In the genomic region with DNA sequence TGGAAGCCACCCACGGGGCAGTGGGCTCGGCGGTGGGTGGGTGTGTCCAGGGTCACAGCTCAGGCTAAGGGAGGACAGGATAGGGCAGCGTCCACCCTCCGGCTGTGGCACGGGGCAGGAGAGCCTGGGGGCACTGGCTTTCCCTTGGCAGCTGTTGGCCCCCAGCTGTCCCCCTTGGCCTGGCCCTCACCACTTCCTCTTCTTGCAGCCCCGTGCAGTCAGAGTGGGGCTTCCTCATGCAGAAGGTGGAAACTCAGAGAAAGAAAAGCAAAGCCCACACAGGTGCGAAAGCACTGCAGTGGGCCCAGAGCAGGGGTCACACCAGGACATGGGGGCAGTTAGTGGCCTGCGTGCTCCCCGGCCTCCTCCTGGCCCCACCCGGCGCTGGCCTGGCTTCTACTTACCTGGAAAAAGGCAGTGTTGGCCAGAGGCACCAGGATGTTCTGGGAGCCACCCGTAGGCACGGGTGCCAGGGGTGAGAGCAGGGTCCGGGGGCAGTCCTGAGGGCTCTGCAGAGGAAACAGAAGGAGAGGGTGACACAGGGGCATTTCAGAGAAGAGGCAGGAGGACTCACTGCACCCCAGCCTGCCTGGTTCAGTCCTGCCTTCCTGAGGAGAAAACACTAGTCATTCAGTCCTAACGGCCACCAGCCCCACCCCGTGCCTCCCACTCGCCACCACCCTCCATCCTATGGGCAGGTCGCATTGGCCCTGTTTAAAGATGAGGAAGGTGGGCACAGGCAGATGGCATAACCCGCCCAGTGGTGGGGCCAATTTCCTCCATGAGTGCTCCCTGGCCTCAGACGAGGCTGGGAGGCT, we compare ENCODE assay signal across 1 cellular context.
TF ChIP-seq lines count a peak whose summit lies in the region.

No MANE protein-coding gene starts in this region.

TF ChIP-seq in GM12878, 131 proteins besides CTCF, POLR2A, EP300 and RAD21 (continued from another document and continues in another):
- TF ChIP-seq, protein P1, sequence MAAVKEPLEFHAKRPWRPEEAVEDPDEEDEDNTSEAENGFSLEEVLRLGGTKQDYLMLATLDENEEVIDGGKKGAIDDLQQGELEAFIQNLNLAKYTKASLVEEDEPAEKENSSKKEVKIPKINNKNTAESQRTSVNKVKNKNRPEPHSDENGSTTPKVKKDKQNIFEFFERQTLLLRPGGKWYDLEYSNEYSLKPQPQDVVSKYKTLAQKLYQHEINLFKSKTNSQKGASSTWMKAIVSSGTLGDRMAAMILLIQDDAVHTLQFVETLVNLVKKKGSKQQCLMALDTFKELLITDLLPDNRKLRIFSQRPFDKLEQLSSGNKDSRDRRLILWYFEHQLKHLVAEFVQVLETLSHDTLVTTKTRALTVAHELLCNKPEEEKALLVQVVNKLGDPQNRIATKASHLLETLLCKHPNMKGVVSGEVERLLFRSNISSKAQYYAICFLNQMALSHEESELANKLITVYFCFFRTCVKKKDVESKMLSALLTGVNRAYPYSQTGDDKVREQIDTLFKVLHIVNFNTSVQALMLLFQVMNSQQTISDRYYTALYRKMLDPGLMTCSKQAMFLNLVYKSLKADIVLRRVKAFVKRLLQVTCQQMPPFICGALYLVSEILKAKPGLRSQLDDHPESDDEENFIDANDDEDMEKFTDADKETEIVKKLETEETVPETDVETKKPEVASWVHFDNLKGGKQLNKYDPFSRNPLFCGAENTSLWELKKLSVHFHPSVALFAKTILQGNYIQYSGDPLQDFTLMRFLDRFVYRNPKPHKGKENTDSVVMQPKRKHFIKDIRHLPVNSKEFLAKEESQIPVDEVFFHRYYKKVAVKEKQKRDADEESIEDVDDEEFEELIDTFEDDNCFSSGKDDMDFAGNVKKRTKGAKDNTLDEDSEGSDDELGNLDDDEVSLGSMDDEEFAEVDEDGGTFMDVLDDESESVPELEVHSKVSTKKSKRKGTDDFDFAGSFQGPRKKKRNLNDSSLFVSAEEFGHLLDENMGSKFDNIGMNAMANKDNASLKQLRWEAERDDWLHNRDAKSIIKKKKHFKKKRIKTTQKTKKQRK (IDR thresholded peaks at IDR 0.05; ENCODE audit: low read depth, low read length): no peak
- TF ChIP-seq ZNF384 (IDR thresholded peaks at IDR 0.05; ENCODE audit: borderline replicate concordance, low read depth, low read length) (no peak), TCF3 (IDR thresholded peaks at IDR 0.05; ENCODE audit: borderline replicate concordance, insufficient read depth, low read depth, low read length) (peak; percentile 88), IKZF2 (IDR thresholded peaks at IDR 0.05) (peak; percentile 65 to 68; a peak in 3 of 4 replicates), SUZ12 (IDR thresholded peaks at IDR 0.05; ENCODE audit: unreplicated experiment) (no peak), CBFB (IDR thresholded peaks at IDR 0.05; ENCODE audit: low read depth) (no peak), SREBF2 (IDR thresholded peaks at IDR 0.05; ENCODE audit: low read length) (no peak), PML (IDR thresholded peaks at IDR 0.05; ENCODE audit: low read length) (no peak), RUNX3 (IDR thresholded peaks at IDR 0.05; ENCODE audit: low read length) (peak; percentile 35; the same call in 1 of the 2 replicates), STAT3 (IDR thresholded peaks at IDR 0.05; ENCODE audit: low read depth, low read length) (no peak), CREM (IDR thresholded peaks at IDR 0.05; ENCODE audit: low read depth) (no peak), ZZZ3 (IDR thresholded peaks at IDR 0.05; ENCODE audit: control insufficient read depth, insufficient read length, low read depth) (no peak), MEF2B (IDR thresholded peaks at IDR 0.05; ENCODE audit: partially characterized antibody, poor library complexity, severe bottlenecking) (peak; percentile 26), TBL1XR1 (IDR thresholded peaks at IDR 0.05; ENCODE audit: low read depth, low read length) (no peak), RAD51 (IDR thresholded peaks at IDR 0.05) (no peak), TCF12 (IDR thresholded peaks at IDR 0.05; ENCODE audit: low read depth, low read length) (peak; percentile 87), EZH2 (IDR thresholded peaks at IDR 0.05; ENCODE audit: borderline replicate concordance, control insufficient read depth, low read depth, low read length) (no peak), NR2F1 (conservative IDR thresholded peaks at IDR 0.05) (peak; percentile 83), IKZF1 (conservative IDR thresholded peaks at IDR 0.05) (peak; percentile 84), MYC (IDR thresholded peaks at IDR 0.05; ENCODE audit: insufficient read depth, insufficient read length, insufficient replicate concordance, low read length, severe bottlenecking) (no peak), RCOR1 (conservative IDR thresholded peaks at IDR 0.05; ENCODE audit: low read depth, low read length) (no peak), FOXK2 (IDR thresholded peaks at IDR 0.05) (no peak), SPI1 (IDR thresholded peaks at IDR 0.05; ENCODE audit: borderline replicate concordance, insufficient read depth, low read depth, low read length) (peak; percentile 96), ZNF24 (IDR thresholded peaks at IDR 0.05) (no peak), POLR2AphosphoS5 (IDR thresholded peaks at IDR 0.05; ENCODE audit: low read length) (no peak), ZSCAN29 (IDR thresholded peaks at IDR 0.05) (no peak)
- TF ChIP-seq, protein P2, sequence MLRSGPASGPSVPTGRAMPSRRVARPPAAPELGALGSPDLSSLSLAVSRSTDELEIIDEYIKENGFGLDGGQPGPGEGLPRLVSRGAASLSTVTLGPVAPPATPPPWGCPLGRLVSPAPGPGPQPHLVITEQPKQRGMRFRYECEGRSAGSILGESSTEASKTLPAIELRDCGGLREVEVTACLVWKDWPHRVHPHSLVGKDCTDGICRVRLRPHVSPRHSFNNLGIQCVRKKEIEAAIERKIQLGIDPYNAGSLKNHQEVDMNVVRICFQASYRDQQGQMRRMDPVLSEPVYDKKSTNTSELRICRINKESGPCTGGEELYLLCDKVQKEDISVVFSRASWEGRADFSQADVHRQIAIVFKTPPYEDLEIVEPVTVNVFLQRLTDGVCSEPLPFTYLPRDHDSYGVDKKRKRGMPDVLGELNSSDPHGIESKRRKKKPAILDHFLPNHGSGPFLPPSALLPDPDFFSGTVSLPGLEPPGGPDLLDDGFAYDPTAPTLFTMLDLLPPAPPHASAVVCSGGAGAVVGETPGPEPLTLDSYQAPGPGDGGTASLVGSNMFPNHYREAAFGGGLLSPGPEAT (IDR thresholded peaks at IDR 0.05; ENCODE audit: low read depth): peak; percentile 39; the same call in 1 of the 2 replicates
- TF ChIP-seq, protein P3, sequence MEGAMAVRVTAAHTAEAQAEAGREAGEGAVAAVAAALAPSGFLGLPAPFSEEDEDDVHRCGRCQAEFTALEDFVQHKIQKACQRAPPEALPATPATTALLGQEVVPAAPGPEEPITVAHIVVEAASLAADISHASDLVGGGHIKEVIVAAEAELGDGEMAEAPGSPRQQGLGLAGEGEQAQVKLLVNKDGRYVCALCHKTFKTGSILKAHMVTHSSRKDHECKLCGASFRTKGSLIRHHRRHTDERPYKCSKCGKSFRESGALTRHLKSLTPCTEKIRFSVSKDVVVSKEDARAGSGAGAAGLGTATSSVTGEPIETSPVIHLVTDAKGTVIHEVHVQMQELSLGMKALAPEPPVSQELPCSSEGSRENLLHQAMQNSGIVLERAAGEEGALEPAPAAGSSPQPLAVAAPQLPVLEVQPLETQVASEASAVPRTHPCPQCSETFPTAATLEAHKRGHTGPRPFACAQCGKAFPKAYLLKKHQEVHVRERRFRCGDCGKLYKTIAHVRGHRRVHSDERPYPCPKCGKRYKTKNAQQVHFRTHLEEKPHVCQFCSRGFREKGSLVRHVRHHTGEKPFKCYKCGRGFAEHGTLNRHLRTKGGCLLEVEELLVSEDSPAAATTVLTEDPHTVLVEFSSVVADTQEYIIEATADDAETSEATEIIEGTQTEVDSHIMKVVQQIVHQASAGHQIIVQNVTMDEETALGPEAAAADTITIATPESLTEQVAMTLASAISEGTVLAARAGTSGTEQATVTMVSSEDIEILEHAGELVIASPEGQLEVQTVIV (IDR thresholded peaks at IDR 0.05; ENCODE audit: borderline replicate concordance, partially characterized antibody): no peak
- TF ChIP-seq, protein P4, sequence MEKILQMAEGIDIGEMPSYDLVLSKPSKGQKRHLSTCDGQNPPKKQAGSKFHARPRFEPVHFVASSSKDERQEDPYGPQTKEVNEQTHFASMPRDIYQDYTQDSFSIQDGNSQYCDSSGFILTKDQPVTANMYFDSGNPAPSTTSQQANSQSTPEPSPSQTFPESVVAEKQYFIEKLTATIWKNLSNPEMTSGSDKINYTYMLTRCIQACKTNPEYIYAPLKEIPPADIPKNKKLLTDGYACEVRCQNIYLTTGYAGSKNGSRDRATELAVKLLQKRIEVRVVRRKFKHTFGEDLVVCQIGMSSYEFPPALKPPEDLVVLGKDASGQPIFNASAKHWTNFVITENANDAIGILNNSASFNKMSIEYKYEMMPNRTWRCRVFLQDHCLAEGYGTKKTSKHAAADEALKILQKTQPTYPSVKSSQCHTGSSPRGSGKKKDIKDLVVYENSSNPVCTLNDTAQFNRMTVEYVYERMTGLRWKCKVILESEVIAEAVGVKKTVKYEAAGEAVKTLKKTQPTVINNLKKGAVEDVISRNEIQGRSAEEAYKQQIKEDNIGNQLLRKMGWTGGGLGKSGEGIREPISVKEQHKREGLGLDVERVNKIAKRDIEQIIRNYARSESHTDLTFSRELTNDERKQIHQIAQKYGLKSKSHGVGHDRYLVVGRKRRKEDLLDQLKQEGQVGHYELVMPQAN (conservative IDR thresholded peaks at IDR 0.05): 0 out of 2 replicates have a peak, but pooled peaks have one; percentile 17
- TF ChIP-seq, protein P5, sequence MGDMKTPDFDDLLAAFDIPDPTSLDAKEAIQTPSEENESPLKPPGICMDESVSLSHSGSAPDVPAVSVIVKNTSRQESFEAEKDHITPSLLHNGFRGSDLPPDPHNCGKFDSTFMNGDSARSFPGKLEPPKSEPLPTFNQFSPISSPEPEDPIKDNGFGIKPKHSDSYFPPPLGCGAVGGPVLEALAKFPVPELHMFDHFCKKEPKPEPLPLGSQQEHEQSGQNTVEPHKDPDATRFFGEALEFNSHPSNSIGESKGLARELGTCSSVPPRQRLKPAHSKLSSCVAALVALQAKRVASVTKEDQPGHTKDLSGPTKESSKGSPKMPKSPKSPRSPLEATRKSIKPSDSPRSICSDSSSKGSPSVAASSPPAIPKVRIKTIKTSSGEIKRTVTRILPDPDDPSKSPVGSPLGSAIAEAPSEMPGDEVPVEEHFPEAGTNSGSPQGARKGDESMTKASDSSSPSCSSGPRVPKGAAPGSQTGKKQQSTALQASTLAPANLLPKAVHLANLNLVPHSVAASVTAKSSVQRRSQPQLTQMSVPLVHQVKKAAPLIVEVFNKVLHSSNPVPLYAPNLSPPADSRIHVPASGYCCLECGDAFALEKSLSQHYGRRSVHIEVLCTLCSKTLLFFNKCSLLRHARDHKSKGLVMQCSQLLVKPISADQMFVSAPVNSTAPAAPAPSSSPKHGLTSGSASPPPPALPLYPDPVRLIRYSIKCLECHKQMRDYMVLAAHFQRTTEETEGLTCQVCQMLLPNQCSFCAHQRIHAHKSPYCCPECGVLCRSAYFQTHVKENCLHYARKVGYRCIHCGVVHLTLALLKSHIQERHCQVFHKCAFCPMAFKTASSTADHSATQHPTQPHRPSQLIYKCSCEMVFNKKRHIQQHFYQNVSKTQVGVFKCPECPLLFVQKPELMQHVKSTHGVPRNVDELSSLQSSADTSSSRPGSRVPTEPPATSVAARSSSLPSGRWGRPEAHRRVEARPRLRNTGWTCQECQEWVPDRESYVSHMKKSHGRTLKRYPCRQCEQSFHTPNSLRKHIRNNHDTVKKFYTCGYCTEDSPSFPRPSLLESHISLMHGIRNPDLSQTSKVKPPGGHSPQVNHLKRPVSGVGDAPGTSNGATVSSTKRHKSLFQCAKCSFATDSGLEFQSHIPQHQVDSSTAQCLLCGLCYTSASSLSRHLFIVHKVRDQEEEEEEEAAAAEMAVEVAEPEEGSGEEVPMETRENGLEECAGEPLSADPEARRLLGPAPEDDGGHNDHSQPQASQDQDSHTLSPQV (IDR thresholded peaks at IDR 0.05): no peak
- TF ChIP-seq, protein P6, sequence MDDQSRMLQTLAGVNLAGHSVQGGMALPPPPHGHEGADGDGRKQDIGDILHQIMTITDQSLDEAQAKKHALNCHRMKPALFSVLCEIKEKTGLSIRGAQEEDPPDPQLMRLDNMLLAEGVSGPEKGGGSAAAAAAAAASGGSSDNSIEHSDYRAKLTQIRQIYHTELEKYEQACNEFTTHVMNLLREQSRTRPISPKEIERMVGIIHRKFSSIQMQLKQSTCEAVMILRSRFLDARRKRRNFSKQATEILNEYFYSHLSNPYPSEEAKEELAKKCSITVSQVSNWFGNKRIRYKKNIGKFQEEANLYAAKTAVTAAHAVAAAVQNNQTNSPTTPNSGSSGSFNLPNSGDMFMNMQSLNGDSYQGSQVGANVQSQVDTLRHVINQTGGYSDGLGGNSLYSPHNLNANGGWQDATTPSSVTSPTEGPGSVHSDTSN (IDR thresholded peaks at IDR 0.05; ENCODE audit: insufficient replicate concordance, low read depth, low read length): no peak
- TF ChIP-seq, protein P7, sequence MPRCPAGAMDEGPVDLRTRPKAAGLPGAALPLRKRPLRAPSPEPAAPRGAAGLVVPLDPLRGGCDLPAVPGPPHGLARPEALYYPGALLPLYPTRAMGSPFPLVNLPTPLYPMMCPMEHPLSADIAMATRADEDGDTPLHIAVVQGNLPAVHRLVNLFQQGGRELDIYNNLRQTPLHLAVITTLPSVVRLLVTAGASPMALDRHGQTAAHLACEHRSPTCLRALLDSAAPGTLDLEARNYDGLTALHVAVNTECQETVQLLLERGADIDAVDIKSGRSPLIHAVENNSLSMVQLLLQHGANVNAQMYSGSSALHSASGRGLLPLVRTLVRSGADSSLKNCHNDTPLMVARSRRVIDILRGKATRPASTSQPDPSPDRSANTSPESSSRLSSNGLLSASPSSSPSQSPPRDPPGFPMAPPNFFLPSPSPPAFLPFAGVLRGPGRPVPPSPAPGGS (IDR thresholded peaks at IDR 0.05; ENCODE audit: borderline replicate concordance, insufficient read depth, low read depth, low read length, poor library complexity, severe bottlenecking): no peak
- TF ChIP-seq, protein P8, sequence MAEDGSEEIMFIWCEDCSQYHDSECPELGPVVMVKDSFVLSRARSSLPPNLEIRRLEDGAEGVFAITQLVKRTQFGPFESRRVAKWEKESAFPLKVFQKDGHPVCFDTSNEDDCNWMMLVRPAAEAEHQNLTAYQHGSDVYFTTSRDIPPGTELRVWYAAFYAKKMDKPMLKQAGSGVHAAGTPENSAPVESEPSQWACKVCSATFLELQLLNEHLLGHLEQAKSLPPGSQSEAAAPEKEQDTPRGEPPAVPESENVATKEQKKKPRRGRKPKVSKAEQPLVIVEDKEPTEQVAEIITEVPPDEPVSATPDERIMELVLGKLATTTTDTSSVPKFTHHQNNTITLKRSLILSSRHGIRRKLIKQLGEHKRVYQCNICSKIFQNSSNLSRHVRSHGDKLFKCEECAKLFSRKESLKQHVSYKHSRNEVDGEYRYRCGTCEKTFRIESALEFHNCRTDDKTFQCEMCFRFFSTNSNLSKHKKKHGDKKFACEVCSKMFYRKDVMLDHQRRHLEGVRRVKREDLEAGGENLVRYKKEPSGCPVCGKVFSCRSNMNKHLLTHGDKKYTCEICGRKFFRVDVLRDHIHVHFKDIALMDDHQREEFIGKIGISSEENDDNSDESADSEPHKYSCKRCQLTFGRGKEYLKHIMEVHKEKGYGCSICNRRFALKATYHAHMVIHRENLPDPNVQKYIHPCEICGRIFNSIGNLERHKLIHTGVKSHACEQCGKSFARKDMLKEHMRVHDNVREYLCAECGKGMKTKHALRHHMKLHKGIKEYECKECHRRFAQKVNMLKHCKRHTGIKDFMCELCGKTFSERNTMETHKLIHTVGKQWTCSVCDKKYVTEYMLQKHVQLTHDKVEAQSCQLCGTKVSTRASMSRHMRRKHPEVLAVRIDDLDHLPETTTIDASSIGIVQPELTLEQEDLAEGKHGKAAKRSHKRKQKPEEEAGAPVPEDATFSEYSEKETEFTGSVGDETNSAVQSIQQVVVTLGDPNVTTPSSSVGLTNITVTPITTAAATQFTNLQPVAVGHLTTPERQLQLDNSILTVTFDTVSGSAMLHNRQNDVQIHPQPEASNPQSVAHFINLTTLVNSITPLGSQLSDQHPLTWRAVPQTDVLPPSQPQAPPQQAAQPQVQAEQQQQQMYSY (CRISPR knock-in tag; IDR thresholded peaks at IDR 0.05): no peak
